12 cellular contexts compared by ENCODE assay signal in the genomic region with DNA sequence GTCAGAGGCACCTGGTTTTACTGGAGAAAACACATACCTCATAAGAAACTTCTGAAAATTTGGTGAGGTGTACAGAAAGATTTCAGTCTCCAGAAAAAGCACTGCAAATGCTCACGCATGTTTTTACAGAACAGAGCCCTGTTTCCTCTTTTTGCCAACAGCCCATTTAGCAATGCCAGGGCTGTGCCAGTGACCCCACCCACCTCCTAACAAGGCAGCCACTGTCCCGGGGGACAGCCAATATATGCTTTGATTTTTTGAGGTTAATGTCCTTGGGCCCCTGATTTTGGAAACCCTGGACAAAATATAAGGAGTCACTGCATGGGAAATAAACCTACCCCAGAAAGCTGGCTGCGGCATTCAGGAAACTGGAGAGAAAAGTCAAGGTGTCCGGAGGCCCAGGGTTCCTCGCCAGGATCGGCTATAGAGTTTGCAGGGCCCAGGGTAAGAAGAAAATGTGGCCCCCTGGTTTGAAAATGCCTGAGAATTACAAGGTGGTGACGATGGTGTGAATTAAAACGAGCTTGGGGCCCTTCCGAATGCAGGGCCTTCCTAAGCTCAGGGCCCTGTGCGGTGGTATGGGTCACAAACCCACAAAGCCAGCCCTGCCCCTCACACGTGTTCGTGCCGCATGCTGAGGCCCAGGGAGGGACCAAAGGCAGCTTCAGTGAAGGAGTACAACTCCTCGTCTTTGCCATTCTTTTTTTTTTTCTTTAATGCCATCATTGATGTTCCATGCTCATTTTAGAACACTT.
DNase-seq lines count a peak whose midpoint lies in the region; ATAC-seq and TF ChIP-seq lines count a peak whose summit lies in the region.
"Had no signal": no experiment of that assay in that cellular context is flagged by ENCODE, and none has a peak within 500 bp of the region (broad histone marks: within the 10 kb centered on the region; RNA-seq: fewer than 3 reads in every experiment).

No MANE protein-coding gene starts in this region.

- H3K4me1 Mint-ChIP-seq in activated CD8-positive, alpha-beta memory T cell treated with anti-CD3 and anti-CD28 coated beads, Interleukin-2, amount 10 ng/mL, durations not matched to agents 7 days and 5 days: peaks cover 18% of the 10 kb centered on the region

- H3K36me3 Mint-ChIP-seq in activated CD8-positive, alpha-beta memory T cell treated with anti-CD3 and anti-CD28 coated beads, Interleukin-2, amount 10 ng/mL, durations not matched to agents 7 days and 5 days: no peaks in the 10 kb centered on the region

- peak overlapping the region; percentile 80 to 100 (median 99) for H3K27ac ChIP-seq in dorsolateral prefrontal cortex
- peak overlapping the region; percentile 72 for H3K27ac ChIP-seq in muscle layer of duodenum (ENCODE audit: low read length)
- H3K27ac ChIP-seq in upper lobe of left lung: peak overlapping the region; percentile 90 to 100 (median 96)

- H3K36me3 ChIP-seq in muscle layer of duodenum (ENCODE audit: control insufficient read depth in 1 of 2, insufficient read depth in 2 of 2, low read length in 2 of 2) (peaks cover 0 to 3% of the 10 kb centered on the region in 2 donors), upper lobe of left lung (no peaks in the 10 kb centered on the region)

- DNase-seq in activated CD8-positive, alpha-beta memory T cell treated with anti-CD3 and anti-CD28 coated beads, Interleukin-2, amount 50 U/mL, for 48 hours: peak; percentile 32
- DNase-seq in activated CD8-positive, alpha-beta memory T cell treated with anti-CD3 and anti-CD28 coated beads, Interleukin-2, amount 10 ng/mL, durations not matched to agents 7 days and 5 days: no peak
- DNase-seq in dorsolateral prefrontal cortex: peak in 6 of 10 donors; percentile 36 to 50 (median 42)
- peak in 1 of 2 donors; percentile 67 for DNase-seq in upper lobe of left lung
- DNase-seq: activated CD8-positive, alpha-beta memory T cell treated with anti-CD3 and anti-CD28 coated beads, Interleukin-2, amount 50 U/mL, for 4 hours; SHP77 treated with DMSO at 0.1 percent for 48 hours; stimulated activated naive CD8-positive, alpha-beta T cell treated with anti-CD3 and anti-CD28 coated beads, Interleukin-15, amount 100 ng/mL, for 72 hours had no signal

- H3K9me3 ChIP-seq in muscle layer of duodenum (ENCODE audit: control insufficient read depth in 1 of 2, low read length in 2 of 2): no peaks in the 10 kb centered on the region
- no peaks in the 10 kb centered on the region for H3K9me3 ChIP-seq in upper lobe of left lung

- CTCF ChIA-PET in activated CD8-positive, alpha-beta memory T cell treated with anti-CD3 and anti-CD28 coated beads, Interleukin-2, amount 10 ng/mL, durations not matched to agents 7 days and 5 days (lab: Charles Lee): interaction anchor here (1.0 kb wide), 1 partner anchor 23 kb away, joined by 4 read pairs; no protein-coding TSS in a partner anchor

- no peak for TF ChIP-seq EP300 in upper lobe of left lung (IDR thresholded peaks at IDR 0.05)

- no peak for ATAC-seq in activated CD8-positive, alpha-beta memory T cell treated with anti-CD3 and anti-CD28 coated beads, Interleukin-2, amount 10 ng/mL, durations not matched to agents 7 days and 5 days
- ATAC-seq in upper lobe of left lung (ENCODE audit: low FRiP score in 2 of 2) (peak in 1 of 2 donors; percentile 51), HG03442 (IDR thresholded peaks at IDR 0.05; ENCODE audit: unreplicated experiment) (no peak), HG02938 (IDR thresholded peaks at IDR 0.05; ENCODE audit: unreplicated experiment) (no peak), HG03135 (IDR thresholded peaks at IDR 0.05; ENCODE audit: unreplicated experiment) (no peak)
- ATAC-seq: stimulated activated naive CD8-positive, alpha-beta T cell treated with anti-CD3 and anti-CD28 coated beads, Interleukin-15, amount 100 ng/mL, for 72 hours had no signal

- H3K4me3 ChIP-seq in dorsolateral prefrontal cortex: peak overlapping the region in 36 of 59 donors; percentile 4 to 84 (median 29)
- peak overlapping the region; percentile 7 to 35 for H3K4me3 ChIP-seq in muscle layer of duodenum (ENCODE audit: low read depth in 1 of 2, low read length in 2 of 2)
- no peak overlapping the region for H3K4me3 ChIP-seq in upper lobe of left lung
- H3K4me3 ChIP-seq: smooth muscle cell had no signal

- TF ChIP-seq CTCF in dorsolateral prefrontal cortex (IDR thresholded peaks at IDR 0.05 in 54 of 56, conservative IDR thresholded peaks at IDR 0.05 in 2 of 56; ENCODE audit: low read depth in 1 of 56, partially characterized antibody in 56 of 56): peak in 1 of 56 donors; percentile 12
- no peak for TF ChIP-seq CTCF in upper lobe of left lung (IDR thresholded peaks at IDR 0.05)

- WGBS in upper lobe of left lung, 2 donors: 53 to 56% methylated on average over 14 of the region's 14 CpGs

- H3K27ac Mint-ChIP-seq in activated CD8-positive, alpha-beta memory T cell treated with anti-CD3 and anti-CD28 coated beads, Interleukin-2, amount 10 ng/mL, durations not matched to agents 7 days and 5 days: no peak overlapping the region
- H3K27ac Mint-ChIP-seq: stimulated activated naive CD8-positive, alpha-beta T cell treated with anti-CD3 and anti-CD28 coated beads, Interleukin-15, amount 100 ng/mL, for 72 hours had no signal

- intact Hi-C loops in dorsolateral prefrontal cortex (cut with DNase I): no loop called here

- H3K4me1 ChIP-seq in muscle layer of duodenum (ENCODE audit: control insufficient read depth in 1 of 2, insufficient read depth in 2 of 2, low read length in 2 of 2) (peaks cover 24 to 70% of the 10 kb centered on the region in 2 donors), upper lobe of left lung (peaks cover 64 to 90% (median 71%) of the 10 kb centered on the region in 4 donors)

- H3K4me3 Mint-ChIP-seq in activated CD8-positive, alpha-beta memory T cell treated with anti-CD3 and anti-CD28 coated beads, Interleukin-2, amount 10 ng/mL, durations not matched to agents 7 days and 5 days: no peak overlapping the region
- H3K4me3 Mint-ChIP-seq: stimulated activated naive CD8-positive, alpha-beta T cell treated with anti-CD3 and anti-CD28 coated beads, Interleukin-15, amount 100 ng/mL, for 72 hours had no signal

- no peaks in the 10 kb centered on the region for H3K9me3 Mint-ChIP-seq in activated CD8-positive, alpha-beta memory T cell treated with anti-CD3 and anti-CD28 coated beads, Interleukin-2, amount 10 ng/mL, durations not matched to agents 7 days and 5 days (ENCODE audit: low read depth)
- H3K9me3 Mint-ChIP-seq: stimulated activated naive CD8-positive, alpha-beta T cell treated with anti-CD3 and anti-CD28 coated beads, Interleukin-15, amount 100 ng/mL, for 72 hours had no signal

- H3K27me3 ChIP-seq in dorsolateral prefrontal cortex (no peaks in the 10 kb centered on the region), muscle layer of duodenum (ENCODE audit: low read depth, low read length) (no peaks in the 10 kb centered on the region), upper lobe of left lung (no peaks in the 10 kb centered on the region)

- TF ChIP-seq POLR2A in upper lobe of left lung (IDR thresholded peaks at IDR 0.05): peak in 1 of 4 donors; percentile 14

- peaks cover 15% of the 10 kb centered on the region for H3K27me3 Mint-ChIP-seq in activated CD8-positive, alpha-beta memory T cell treated with anti-CD3 and anti-CD28 coated beads, Interleukin-2, amount 10 ng/mL, durations not matched to agents 7 days and 5 days
- H3K27me3 Mint-ChIP-seq: stimulated activated naive CD8-positive, alpha-beta T cell treated with anti-CD3 and anti-CD28 coated beads, Interleukin-15, amount 100 ng/mL, for 72 hours had no signal

Comparison
In these comparisons a context has a peak if more than half of its experiments do, and no peak if none do; other contexts are left out.
1. H3K4me3 ChIP-seq: peak in dorsolateral prefrontal cortex (36 of 59) and muscle layer of duodenum (2 of 2); none in upper lobe of left lung (0 of 4).
2. Peak in every context shown above with its lines, with median percentiles within 50 percentile points of each other: H3K27ac ChIP-seq.